In the genomic region with DNA sequence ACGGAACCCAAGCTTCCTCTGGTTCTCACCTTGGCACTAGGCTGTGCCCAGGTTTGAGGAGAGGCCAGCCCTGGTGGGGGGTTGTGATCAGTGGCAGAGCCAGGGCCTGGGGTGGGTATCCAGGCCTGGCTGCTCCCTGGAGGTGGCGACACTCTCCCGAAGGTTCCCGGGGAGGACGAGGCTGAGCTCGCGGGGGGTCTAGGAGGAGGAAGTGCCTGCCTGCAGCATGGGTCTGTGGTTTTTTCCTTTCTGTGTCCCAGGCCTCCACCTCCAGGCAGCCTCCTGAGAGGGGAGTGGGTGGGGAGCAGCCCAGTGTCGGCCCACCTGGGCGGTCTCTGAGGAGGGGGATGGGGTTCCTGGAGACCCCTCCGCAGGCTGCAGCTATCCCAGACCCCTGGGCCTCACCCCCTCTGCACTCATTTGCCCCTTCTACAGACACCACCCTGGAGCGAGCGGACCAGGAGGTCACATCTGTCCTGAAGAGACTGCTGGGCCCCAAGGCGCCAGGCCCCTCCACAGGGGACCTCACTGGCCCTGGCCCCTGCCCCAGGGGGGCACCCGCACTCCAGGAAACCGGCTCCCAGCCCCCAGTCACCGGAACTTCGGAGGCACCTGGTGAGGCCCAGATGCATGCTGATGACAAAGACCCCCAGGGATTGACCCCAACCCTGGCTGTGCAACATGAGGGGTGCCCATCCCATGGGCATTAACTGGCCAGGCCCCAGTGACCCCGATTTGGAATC, we compare ENCODE assay signal across 16 cellular contexts. TPM values are rescaled to one million over a fixed set of nuclear protein-coding genes. Genes with fewer than 3 reads are reported as not detected.
A peak's percentile ranks its signal among the peaks of the same experiment; 100 is the strongest.
DNase-seq lines count a peak whose midpoint lies in the region; ATAC-seq and TF ChIP-seq lines count a peak whose summit lies in the region.
"Had no signal": no experiment of that assay in that cellular context is flagged by ENCODE, and none has a peak within 500 bp of the region (broad histone marks: within the 10 kb centered on the region; RNA-seq: fewer than 3 reads in every experiment).

No MANE protein-coding gene starts in this region.

- DNase-seq in stimulated activated naive CD8-positive, alpha-beta T cell treated with anti-CD3 and anti-CD28 coated beads, Interleukin-15, amount 100 ng/mL, for 72 hours: no peak
- DNase-seq in stimulated activated naive CD8-positive, alpha-beta T cell treated with anti-CD3 and anti-CD28 coated beads, Interleukin-15, Interleukin-2, amounts not matched to agents 100 U/mL and 50 U/mL, for 24 hours: no peak
- peak in 4 of 5 donors; percentile 14 to 63 (median 31) for DNase-seq in heart left ventricle
- peak; percentile 67 for DNase-seq in posterior vena cava (ENCODE audit: low spot score)
- no peak for DNase-seq in hepatic stellate cell (ENCODE audit: low spot score)
- DNase-seq in substantia nigra (lab: John Stamatoyannopoulos, UW): no peak
- DNase-seq in hypothalamus (lab: John Stamatoyannopoulos, UW): no peak
- DNase-seq: HCEC 1CT, MV-4-11, NCI-H1436, NCI-H2081 treated with DMSO at 0.1 percent for 48 hours, NCI-H526, RPMI8226 had no signal

- H3K4me1 Mint-ChIP-seq in stimulated activated naive CD8-positive, alpha-beta T cell treated with anti-CD3 and anti-CD28 coated beads, Interleukin-15, amount 100 ng/mL, for 72 hours: peaks cover 8% of the 10 kb centered on the region

- H3K9me3 ChIP-seq in heart left ventricle: no peaks in the 10 kb centered on the region
- H3K9me3 ChIP-seq: A549 had no signal

- peak; percentile 11 for ATAC-seq in stimulated activated naive CD8-positive, alpha-beta T cell treated with anti-CD3 and anti-CD28 coated beads, Interleukin-15, amount 100 ng/mL, for 72 hours
- no peak for ATAC-seq in stimulated activated naive CD8-positive, alpha-beta T cell treated with anti-CD3 and anti-CD28 coated beads, Interleukin-15, Interleukin-2, amounts not matched to agents 100 U/mL and 50 U/mL, for 24 hours
- no peak for ATAC-seq in heart left ventricle
- ATAC-seq: A549 had no signal

- no peak for TF ChIP-seq POLR2A in heart left ventricle (IDR thresholded peaks at IDR 0.05)

- peaks cover 0 to 6% (median 0%) of the 10 kb centered on the region in 9 donors for H3K36me3 ChIP-seq in heart left ventricle

- H3K27me3 Mint-ChIP-seq in stimulated activated naive CD8-positive, alpha-beta T cell treated with anti-CD3 and anti-CD28 coated beads, Interleukin-15, amount 100 ng/mL, for 72 hours: no peaks in the 10 kb centered on the region

- 72 to 82% (median 78%) methylated on average over 11 to 18 of the region's 18 CpGs for WGBS in heart left ventricle, 4 donors

- no peak overlapping the region for H3K27ac Mint-ChIP-seq in stimulated activated naive CD8-positive, alpha-beta T cell treated with anti-CD3 and anti-CD28 coated beads, Interleukin-15, amount 100 ng/mL, for 72 hours

- intact Hi-C loops in heart left ventricle (cut with DNase I): no loop called here
- intact Hi-C loops in posterior vena cava (cut with DNase I): no loop called here

- H3K4me3 ChIP-seq in heart left ventricle: no peak overlapping the region
- H3K4me3 ChIP-seq: A549 had no signal

- no peak overlapping the region for H3K4me3 Mint-ChIP-seq in stimulated activated naive CD8-positive, alpha-beta T cell treated with anti-CD3 and anti-CD28 coated beads, Interleukin-15, amount 100 ng/mL, for 72 hours

- no peak for TF ChIP-seq CTCF in heart left ventricle (IDR thresholded peaks at IDR 0.05)

- H3K4me1 ChIP-seq in heart left ventricle: peaks cover 0 to 44% (median 5%) of the 10 kb centered on the region in 12 donors
- H3K4me1 ChIP-seq: A549 had no signal

- H3K9me3 Mint-ChIP-seq in stimulated activated naive CD8-positive, alpha-beta T cell treated with anti-CD3 and anti-CD28 coated beads, Interleukin-15, amount 100 ng/mL, for 72 hours: no peaks in the 10 kb centered on the region

- peak overlapping the region in 5 of 12 donors; percentile 29 to 95 (median 81) for H3K27ac ChIP-seq in heart left ventricle
- H3K27ac ChIP-seq in substantia nigra (ENCODE audit: low read depth, low read length, poor library complexity, severe bottlenecking): no peak overlapping the region
- H3K27ac ChIP-seq: A549 had no signal

- H3K27me3 ChIP-seq in heart left ventricle: no peaks in the 10 kb centered on the region

RNA-seq across cellular contexts. Expression of gene TRIM11, which starts 44.3 kb away (rescaled TPM):
- total RNA-seq in heart left ventricle (10 to 100 TPM in 4 of 9 donors, 1 to 10 TPM in 5; 6.7 to 13.8 (median 8.4) TPM), posterior vena cava (10 to 100 TPM; 12.7 to 13.3 TPM)
- polyA plus RNA-seq in heart left ventricle: 1 to 10 TPM; 4.7 to 9.8 TPM

RNA-seq across cellular contexts. Expression of gene TRIM17, which starts 54.3 kb away (rescaled TPM):
- 1 to 10 TPM in 1 of 9 donors, under 1 TPM in 5, not detected in 3; 0.27 to 1.7 (median 0.57) TPM for total RNA-seq in heart left ventricle
- polyA plus RNA-seq in heart left ventricle: under 1 TPM; 0.08 to 0.11 TPM
- total RNA-seq in posterior vena cava: 1 to 10 TPM in 1 of 2 donors, under 1 TPM in 1; 0.38 to 1.9 TPM
- total RNA-seq: G401, HT1080 had no signal
- polyA plus RNA-seq: A549 had no signal

Comparison
In these comparisons a context has a peak if more than half of its experiments do, and no peak if none do; other contexts are left out.
1. DNase-seq: peak in heart left ventricle (4 of 5) and posterior vena cava (single experiment); none in stimulated activated naive CD8-positive, alpha-beta T cell treated with anti-CD3 and anti-CD28 coated beads, Interleukin-15, amount 100 ng/mL, for 72 hours (0 of 2), stimulated activated naive CD8-positive, alpha-beta T cell treated with anti-CD3 and anti-CD28 coated beads, Interleukin-15, Interleukin-2, amounts not matched to agents 100 U/mL and 50 U/mL, for 24 hours (single experiment), hepatic stellate cell (single experiment), substantia nigra (0 of 49) and hypothalamus (0 of 51).